In genomic region chr7:66681491-66682349, GRCh38 we compare ENCODE assay signal across 8 cellular contexts. TPM values are rescaled to one million over a fixed set of nuclear protein-coding genes. Genes with fewer than 3 reads are reported as not detected.
A peak's percentile ranks its signal among the peaks of the same experiment; 100 is the strongest.
DNase-seq lines count a peak whose midpoint lies in the region; ATAC-seq and TF ChIP-seq lines count a peak whose summit lies in the region.

No MANE protein-coding gene starts in this region.

- peak; percentile 91 for ATAC-seq in GM19043 (IDR thresholded peaks at IDR 0.05; ENCODE audit: low read depth, unreplicated experiment)
- ATAC-seq in HG03354 (IDR thresholded peaks at IDR 0.05; ENCODE audit: poor library complexity, severe bottlenecking, unreplicated experiment), result peak; percentile 96

- H3K36me3 ChIP-seq in kidney epithelial cell (ENCODE audit: control insufficient read depth, insufficient read depth, low read length), result no peaks in the 10 kb centered on the region

- no peaks in the 10 kb centered on the region for H3K27me3 ChIP-seq in kidney epithelial cell (ENCODE audit: control insufficient read depth, insufficient read depth, low read length)

- H3K4me3 ChIP-seq in AG10803 (ENCODE audit: low read length) (peak overlapping the region; percentile 83), kidney epithelial cell (ENCODE audit: low read depth, low read length) (peak overlapping the region; percentile 99)

- DNase-seq in AG10803 (ENCODE audit: low read depth) (peak; percentile 90), NCI-H446 (lab: John Stamatoyannopoulos, UW) (peak; percentile 84 to 88), cerebellar nuclear complex (lab: John Stamatoyannopoulos, UW) (peak; percentile 38 to 76), kidney epithelial cell (ENCODE audit: low read depth) (peak; percentile 62)
- peak; percentile 97 for DNase-seq in activated CD4-positive, CD25-positive, alpha-beta regulatory T cell treated with anti-CD3 and anti-CD28 coated beads, Interleukin-2, amount 50 U/mL, for 72 hours
- peak; percentile 99 for DNase-seq in stimulated activated CD4-positive, alpha-beta T cell treated with anti-CD3 and anti-CD28 coated beads, Interleukin-15, amount 100 ng/mL, for 24 hours

- no peak for TF ChIP-seq CTCF in AG10803 (conservative IDR thresholded peaks at IDR 0.05; ENCODE audit: low read length)
- TF ChIP-seq CTCF in kidney epithelial cell (IDR thresholded peaks at IDR 0.05; ENCODE audit: insufficient read depth, low read length, poor library complexity, severe bottlenecking), result no peak

RNA-seq across cellular contexts. Expression of gene KCTD7, which starts 53.0 kb away (rescaled TPM):
- 6.7 and 9.0 TPM in 2 replicates for total RNA-seq in kidney epithelial cell

RNA-seq across cellular contexts. Expression of gene RABGEF1, which starts 58.8 kb away (rescaled TPM):
- 20.6 and 23.2 TPM in 2 replicates for total RNA-seq in kidney epithelial cell

Comparison
In these comparisons a context has a peak if more than half of its experiments do, and no peak if none do; other contexts are left out.
1. Peak in every context shown above with its lines: DNase-seq, ATAC-seq and H3K4me3 ChIP-seq.